9 cellular contexts compared by ENCODE assay signal in the genomic region with DNA sequence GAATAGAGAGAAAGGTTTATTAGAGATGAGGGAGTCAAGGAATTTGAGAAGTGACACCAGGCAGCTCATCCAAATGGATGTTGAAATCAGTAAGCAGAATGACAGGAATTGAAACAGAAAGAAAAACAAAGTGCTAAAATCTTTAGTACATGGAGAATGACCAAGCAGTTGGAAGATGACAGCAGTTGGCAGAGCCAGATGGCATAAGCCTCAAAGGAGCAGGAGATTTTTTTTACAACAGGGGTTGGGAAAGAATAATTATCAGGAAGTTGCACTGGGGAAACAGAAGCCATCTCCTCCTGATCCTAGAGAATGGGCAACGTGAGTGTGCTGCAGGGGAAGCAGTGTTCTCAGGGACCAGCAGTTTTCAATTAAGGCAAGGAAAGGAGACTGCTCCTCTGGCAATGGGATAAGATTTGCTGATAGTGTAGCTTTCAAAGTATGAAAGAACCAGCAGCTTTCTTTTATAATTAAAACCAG. TPM values are rescaled to one million over a fixed set of nuclear protein-coding genes. Genes with fewer than 3 reads are reported as not detected.
A peak's percentile ranks its signal among the peaks of the same experiment; 100 is the strongest.
DNase-seq lines count a peak whose midpoint lies in the region; ATAC-seq, FAIRE-seq and TF ChIP-seq lines count a peak whose summit lies in the region.
"Had no signal": no experiment of that assay in that cellular context is flagged by ENCODE, and none has a peak within 500 bp of the region (broad histone marks: within the 10 kb centered on the region; RNA-seq: fewer than 3 reads in every experiment).

No MANE protein-coding gene starts in this region.

- CTCF ChIA-PET in HEK293 (lab: Yijun Ruan, JAX), result interaction anchor here (1.0 kb wide), 1 partner anchor 43 kb away, joined by 3 read pairs; no protein-coding TSS in a partner anchor
- CTCF ChIA-PET in activated CD4-positive, alpha-beta memory T cell treated with anti-CD3 and anti-CD28 coated beads, Interleukin-2, amount 10 ng/mL, durations not matched to agents 7 days and 5 days (lab: Charles Lee), result no interaction called here

- TF ChIP-seq CTCF in HEK293 (tag by site-specific recombination; IDR thresholded peaks at IDR 0.05) (no peak), mucosa of descending colon (IDR thresholded peaks at IDR 0.05) (no peak)

- H3K36me3 ChIP-seq in HEK293 (ENCODE audit: control insufficient read depth in 2 of 2, insufficient read depth in 1 of 2, low read length in 2 of 2) (no peaks in the 10 kb centered on the region), mucosa of descending colon (ENCODE audit: low read depth) (no peaks in the 10 kb centered on the region)

- peaks cover 3% of the 10 kb centered on the region for H3K4me1 Mint-ChIP-seq in activated CD4-positive, alpha-beta memory T cell treated with anti-CD3 and anti-CD28 coated beads, Interleukin-2, amount 10 ng/mL, durations not matched to agents 7 days and 5 days
- H3K4me1 Mint-ChIP-seq: T-cell had no signal

- H3K9me3 ChIP-seq in HEK293 (ENCODE audit: control insufficient read depth, insufficient read depth, low read depth, low read length), result no peaks in the 10 kb centered on the region
- no peaks in the 10 kb centered on the region for H3K9me3 ChIP-seq in mucosa of descending colon

- no peaks in the 10 kb centered on the region for H3K36me3 Mint-ChIP-seq in activated CD4-positive, alpha-beta memory T cell treated with anti-CD3 and anti-CD28 coated beads, Interleukin-2, amount 10 ng/mL, durations not matched to agents 7 days and 5 days (ENCODE audit: low read depth)
- H3K36me3 Mint-ChIP-seq: T-cell had no signal

- H3K9me3 Mint-ChIP-seq in activated CD4-positive, alpha-beta memory T cell treated with anti-CD3 and anti-CD28 coated beads, Interleukin-2, amount 10 ng/mL, durations not matched to agents 7 days and 5 days, result no peaks in the 10 kb centered on the region
- H3K9me3 Mint-ChIP-seq: T-cell had no signal

- no peak overlapping the region for H3K4me3 ChIP-seq in HEK293 (ENCODE audit: low read depth, low read length)
- no peak overlapping the region for H3K4me3 ChIP-seq in mucosa of descending colon

- POLR2A ChIA-PET in HEK293 (lab: Yijun Ruan, JAX), result interaction anchor here (0.6 kb wide), 1 partner anchor 13 kb away, joined by 3 read pairs; no protein-coding TSS in a partner anchor
- POLR2A ChIA-PET in activated CD4-positive, alpha-beta memory T cell treated with anti-CD3 and anti-CD28 coated beads, Interleukin-2, amount 10 ng/mL, durations not matched to agents 7 days and 5 days (lab: Charles Lee), result no interaction called here

- DNase-seq in GM12891 (ENCODE audit: insufficient read length, low spot score), result no peak
- peak; percentile 77 for DNase-seq in SIG-M5 treated with dmso at 0.1 percent for 504 hours (lab: John Stamatoyannopoulos, UW; ENCODE audit: unreplicated experiment)
- DNase-seq in mucosa of descending colon, result peak in 1 of 3 donors; percentile 9
- no peak for DNase-seq in stimulated activated naive CD4-positive, alpha-beta T cell treated with Interleukin-2 at 50 U/mL for 16 hours (lab: John Stamatoyannopoulos, UW)
- no peak for DNase-seq in NCI-H526 (lab: John Stamatoyannopoulos, UW)
- DNase-seq in KBM-7, result no peak
- DNase-seq in activated CD4-positive, alpha-beta memory T cell treated with anti-CD3 and anti-CD28 coated beads, Interleukin-2, amount 10 ng/mL, durations not matched to agents 7 days and 5 days, result no peak
- DNase-seq: T-cell had no signal

- peak; percentile 53 for ATAC-seq in mucosa of descending colon
- ATAC-seq: T-cell had no signal

- H3K27me3 Mint-ChIP-seq in activated CD4-positive, alpha-beta memory T cell treated with anti-CD3 and anti-CD28 coated beads, Interleukin-2, amount 10 ng/mL, durations not matched to agents 7 days and 5 days, result peaks cover 22% of the 10 kb centered on the region

- in situ Hi-C loops in KBM-7 (cut with MboI; ENCODE audit: low pct_unique_long_range_greater_than_20kb, low sequenced_read_pairs), result no loop called here

- no peak overlapping the region for H3K4me3 Mint-ChIP-seq in activated CD4-positive, alpha-beta memory T cell treated with anti-CD3 and anti-CD28 coated beads, Interleukin-2, amount 10 ng/mL, durations not matched to agents 7 days and 5 days
- H3K4me3 Mint-ChIP-seq: T-cell had no signal

- H3K27ac Mint-ChIP-seq in activated CD4-positive, alpha-beta memory T cell treated with anti-CD3 and anti-CD28 coated beads, Interleukin-2, amount 10 ng/mL, durations not matched to agents 7 days and 5 days, result no peak overlapping the region
- H3K27ac Mint-ChIP-seq: T-cell had no signal

- FAIRE-seq in GM12891 (lab: Jason Lieb, UNC), result no peak

- TF ChIP-seq POLR2A in GM12891 (IDR thresholded peaks at IDR 0.05; ENCODE audit: low read depth, low read length), result no peak

- H3K4me1 ChIP-seq in HEK293 (ENCODE audit: control insufficient read depth, insufficient read depth, low read length), result no peaks in the 10 kb centered on the region
- H3K4me1 ChIP-seq in mucosa of descending colon (ENCODE audit: low read depth), result no peaks in the 10 kb centered on the region

- no peak overlapping the region for H3K27ac ChIP-seq in HEK293 (ENCODE audit: extremely low read depth, low read depth, low read length)

- intact Hi-C loops in mucosa of descending colon (cut with DNase I, micrococcal nuclease), result loop anchor here in 1 of 2 donors (10.0 kb wide), 1 partner anchor 562 kb away; no protein-coding TSS in a partner anchor

TF ChIP-seq in GM12891, 5 proteins besides CTCF, POLR2A, EP300 and RAD21:
- TF ChIP-seq SPI1 (IDR thresholded peaks at IDR 0.05; ENCODE audit: low read depth, low read length), result 0 out of 2 replicates have a peak, but pooled peaks have one; percentile 9
- no peak for TF ChIP-seq TAF1 (IDR thresholded peaks at IDR 0.05; ENCODE audit: low read depth, low read length)

TF ChIP-seq in HEK293, 187 proteins besides CTCF, POLR2A, EP300 and RAD21:
- TF ChIP-seq OSR2 (tag by site-specific recombination; IDR thresholded peaks at IDR 0.05), result 0 out of 2 replicates have a peak, but pooled peaks have one; percentile 43
- TF ChIP-seq ZBTB20 (tag by site-specific recombination; IDR thresholded peaks at IDR 0.05), result no peak

RNA-seq across cellular contexts. Expression of a gene that starts 28.9 kb away (rescaled TPM):
- 0.28 TPM for polyA plus RNA-seq in GM12891 (2012; ENCODE audit: low read depth, missing spikeins)
- 1 to 10 TPM; 1.4 to 1.8 (median 1.5) TPM for total RNA-seq in mucosa of descending colon
- under 1 TPM in 1 of 2 experiments, not detected in 1; 0.28 TPM for total RNA-seq in activated CD4-positive, alpha-beta memory T cell treated with anti-CD3 and anti-CD28 coated beads, Interleukin-2, amount 10 ng/mL, durations not matched to agents 7 days and 5 days

RNA-seq across cellular contexts. Expression of a gene that starts 51.5 kb away (rescaled TPM):
- 7.4 TPM for polyA plus RNA-seq in GM12891 (2012; ENCODE audit: low read depth, missing spikeins)
- 10 to 100 TPM; 26.2 to 43.7 (median 33.3) TPM for total RNA-seq in mucosa of descending colon
- total RNA-seq in activated CD4-positive, alpha-beta memory T cell treated with anti-CD3 and anti-CD28 coated beads, Interleukin-2, amount 10 ng/mL, durations not matched to agents 7 days and 5 days, result 10 to 100 TPM; 27.1 to 28.3 TPM
